1 cellular context compared by ENCODE assay signal in the genomic region with DNA sequence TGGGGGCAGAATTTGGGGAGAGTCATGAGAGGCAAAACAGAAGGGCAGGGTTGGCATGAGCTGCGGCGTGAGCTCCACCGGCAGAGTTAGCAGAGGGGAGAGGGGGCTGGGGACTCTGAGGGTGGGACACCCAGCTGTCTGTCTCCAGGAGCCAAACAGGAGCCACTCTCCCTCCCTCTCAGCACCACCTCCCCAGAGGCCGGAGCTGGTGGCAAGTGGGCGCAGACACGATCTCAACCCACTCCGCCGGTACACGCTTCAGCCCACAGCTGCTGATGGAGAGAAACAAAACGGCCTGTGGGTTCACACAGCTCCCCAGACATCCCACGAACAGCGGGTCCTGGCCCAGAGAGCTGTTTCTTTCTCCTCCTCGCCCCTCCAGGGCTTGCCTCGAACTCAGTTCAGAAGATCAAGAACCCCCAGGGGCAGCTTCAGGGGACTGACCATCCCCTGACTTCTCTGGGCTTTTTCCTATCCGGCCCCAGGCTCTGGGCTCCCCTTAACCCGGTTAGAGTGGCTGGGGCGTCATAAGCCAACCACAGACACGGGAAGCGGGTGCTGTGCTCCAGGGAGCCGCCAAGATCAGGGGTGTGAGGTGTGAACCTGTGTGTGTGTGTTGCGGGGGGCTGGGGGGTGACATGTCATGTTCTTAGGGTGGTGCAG.
TF ChIP-seq lines count a peak whose summit lies in the region.

No MANE protein-coding gene starts in this region.

TF ChIP-seq in liver, 16 proteins besides CTCF, POLR2A, EP300 and RAD21 (continued from another document):
- TF ChIP-seq, protein P1, sequence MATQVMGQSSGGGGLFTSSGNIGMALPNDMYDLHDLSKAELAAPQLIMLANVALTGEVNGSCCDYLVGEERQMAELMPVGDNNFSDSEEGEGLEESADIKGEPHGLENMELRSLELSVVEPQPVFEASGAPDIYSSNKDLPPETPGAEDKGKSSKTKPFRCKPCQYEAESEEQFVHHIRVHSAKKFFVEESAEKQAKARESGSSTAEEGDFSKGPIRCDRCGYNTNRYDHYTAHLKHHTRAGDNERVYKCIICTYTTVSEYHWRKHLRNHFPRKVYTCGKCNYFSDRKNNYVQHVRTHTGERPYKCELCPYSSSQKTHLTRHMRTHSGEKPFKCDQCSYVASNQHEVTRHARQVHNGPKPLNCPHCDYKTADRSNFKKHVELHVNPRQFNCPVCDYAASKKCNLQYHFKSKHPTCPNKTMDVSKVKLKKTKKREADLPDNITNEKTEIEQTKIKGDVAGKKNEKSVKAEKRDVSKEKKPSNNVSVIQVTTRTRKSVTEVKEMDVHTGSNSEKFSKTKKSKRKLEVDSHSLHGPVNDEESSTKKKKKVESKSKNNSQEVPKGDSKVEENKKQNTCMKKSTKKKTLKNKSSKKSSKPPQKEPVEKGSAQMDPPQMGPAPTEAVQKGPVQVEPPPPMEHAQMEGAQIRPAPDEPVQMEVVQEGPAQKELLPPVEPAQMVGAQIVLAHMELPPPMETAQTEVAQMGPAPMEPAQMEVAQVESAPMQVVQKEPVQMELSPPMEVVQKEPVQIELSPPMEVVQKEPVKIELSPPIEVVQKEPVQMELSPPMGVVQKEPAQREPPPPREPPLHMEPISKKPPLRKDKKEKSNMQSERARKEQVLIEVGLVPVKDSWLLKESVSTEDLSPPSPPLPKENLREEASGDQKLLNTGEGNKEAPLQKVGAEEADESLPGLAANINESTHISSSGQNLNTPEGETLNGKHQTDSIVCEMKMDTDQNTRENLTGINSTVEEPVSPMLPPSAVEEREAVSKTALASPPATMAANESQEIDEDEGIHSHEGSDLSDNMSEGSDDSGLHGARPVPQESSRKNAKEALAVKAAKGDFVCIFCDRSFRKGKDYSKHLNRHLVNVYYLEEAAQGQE (IDR thresholded peaks at IDR 0.05) = no peak
- TF ChIP-seq JUND (IDR thresholded peaks at IDR 0.05) (no peak), HNF4G (IDR thresholded peaks at IDR 0.05) (no peak), SP1 (IDR thresholded peaks at IDR 0.05) (no peak), FOXA2 (IDR thresholded peaks at IDR 0.05) (no peak)
- TF ChIP-seq, protein P2, sequence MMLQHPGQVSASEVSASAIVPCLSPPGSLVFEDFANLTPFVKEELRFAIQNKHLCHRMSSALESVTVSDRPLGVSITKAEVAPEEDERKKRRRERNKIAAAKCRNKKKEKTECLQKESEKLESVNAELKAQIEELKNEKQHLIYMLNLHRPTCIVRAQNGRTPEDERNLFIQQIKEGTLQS (IDR thresholded peaks at IDR 0.05) = no peak
